ENCODE assay signal across 19 cellular contexts in genomic region chr10:99784731-99785441, GRCh38. TPM values are rescaled to one million over a fixed set of nuclear protein-coding genes. Genes with fewer than 3 reads are reported as not detected.
A peak's percentile ranks its signal among the peaks of the same experiment; 100 is the strongest.
DNase-seq lines count a peak whose midpoint lies in the region; ATAC-seq, FAIRE-seq and TF ChIP-seq lines count a peak whose summit lies in the region.
"Had no signal": no experiment of that assay in that cellular context is flagged by ENCODE, and none has a peak within 500 bp of the region (broad histone marks: within the 10 kb centered on the region; RNA-seq: fewer than 3 reads in every experiment).

No MANE protein-coding gene starts in this region.

- H3K4me1 Mint-ChIP-seq in nephron: peaks cover 21% of the 10 kb centered on the region
- H3K4me1 Mint-ChIP-seq: stimulated activated naive B cell treated with anti-CD40 and anti-IgM and Interleukin-4, amounts not matched to agents 10 μg/mL and 1 μg/mL and 100 μg/mL, for 72 hours had no signal

- no peak overlapping the region for H3K4me3 Mint-ChIP-seq in nephron
- H3K4me3 Mint-ChIP-seq: stimulated activated naive B cell treated with anti-CD40 and anti-IgM and Interleukin-4, amounts not matched to agents 10 μg/mL and 1 μg/mL and 100 μg/mL, for 72 hours had no signal

- TF ChIP-seq CTCF in epithelial cell of proximal tubule (conservative IDR thresholded peaks at IDR 0.05; ENCODE audit: low read depth, low read length) (no peak), nephron (IDR thresholded peaks at IDR 0.05; ENCODE audit: unreplicated experiment in 3 of 3) (no peak)

- H3K27ac Mint-ChIP-seq in nephron: peak overlapping the region in 2 of 3 experiments; percentile 54 to 76
- H3K27ac Mint-ChIP-seq: stimulated activated naive B cell treated with anti-CD40 and anti-IgM and Interleukin-4, amounts not matched to agents 10 μg/mL and 1 μg/mL and 100 μg/mL, for 72 hours had no signal

- DNase-seq in Daoy (ENCODE audit: low read depth): peak; percentile 6
- peak; percentile 69 for DNase-seq in RCC 7860 (ENCODE audit: low spot score)
- no peak for DNase-seq in epithelial cell of proximal tubule (ENCODE audit: low read depth)
- no peak for DNase-seq in cerebellar cortex (ENCODE audit: low spot score)
- DNase-seq in stimulated activated naive CD4-positive, alpha-beta T cell (lab: John Stamatoyannopoulos, UW): no peak
- no peak for DNase-seq in KG1 (lab: John Stamatoyannopoulos, UW)
- DNase-seq: activated effector memory CD4-positive, alpha-beta T cell treated with Interleukin-2 at 50 U/mL for 16 hours; amygdala; MM.1S; mucosa of descending colon; NCI-H2029 treated with DMSO at 0.1 percent for 48 hours; NCI-H526 treated with DMSO at 0.1 percent for 48 hours; stimulated activated naive B cell treated with anti-CD40 and anti-IgM and Interleukin-4, amounts not matched to agents 10 μg/mL and 1 μg/mL and 100 μg/mL, for 72 hours had no signal

- no peaks in the 10 kb centered on the region for H3K27me3 Mint-ChIP-seq in nephron (ENCODE audit: low read depth)
- H3K27me3 Mint-ChIP-seq: stimulated activated naive B cell treated with anti-CD40 and anti-IgM and Interleukin-4, amounts not matched to agents 10 μg/mL and 1 μg/mL and 100 μg/mL, for 72 hours had no signal

- peak overlapping the region; percentile 42 for H3K4me3 ChIP-seq in epithelial cell of proximal tubule (ENCODE audit: low read depth, low read length)
- H3K4me3 ChIP-seq: mucosa of descending colon, vagina had no signal

- H3K36me3 Mint-ChIP-seq in nephron (ENCODE audit: low read depth): peaks cover 8% of the 10 kb centered on the region

- peaks cover 3% of the 10 kb centered on the region for H3K9me3 Mint-ChIP-seq in nephron
- H3K9me3 Mint-ChIP-seq: stimulated activated naive B cell treated with anti-CD40 and anti-IgM and Interleukin-4, amounts not matched to agents 10 μg/mL and 1 μg/mL and 100 μg/mL, for 72 hours had no signal

- peak; percentile 39 for FAIRE-seq in RCC 7860 (lab: Jason Lieb, UNC)
- FAIRE-seq: GM19239, islet of Langerhans had no signal

- no peak for ATAC-seq in GM18520 (IDR thresholded peaks at IDR 0.05; ENCODE audit: unreplicated experiment)
- ATAC-seq: activated CD4-positive, CD25-positive, alpha-beta regulatory T cell treated with anti-CD3 and anti-CD28 coated beads, Interleukin-2, amount 50 U/mL, for 24 hours; mucosa of descending colon; stimulated activated naive B cell treated with anti-CD40 and anti-IgM and Interleukin-4, amounts not matched to agents 10 μg/mL and 1 μg/mL and 100 μg/mL, for 72 hours had no signal

RNA-seq across cellular contexts. Expression of gene ABCC2, which starts 2.4 kb away (rescaled TPM):
- 0.80 and 1.9 TPM in 2 replicates for total RNA-seq in Daoy (2014; rRNA removed; shearing (Covaris generic))
- 0.17 and 1.2 TPM in 2 replicates for total RNA-seq in epithelial cell of proximal tubule

RNA-seq across cellular contexts. Expression of gene CUTC, which starts 52.9 kb away (rescaled TPM):
- 21.8 and 30.9 TPM in 2 replicates for total RNA-seq in Daoy (2014; rRNA removed; shearing (Covaris generic))
- total RNA-seq in epithelial cell of proximal tubule: 13.7 and 18.8 TPM in 2 replicates

RNA-seq across cellular contexts. Expression of gene COX15, which starts 53.0 kb away (rescaled TPM):
- total RNA-seq in Daoy (2014; rRNA removed; shearing (Covaris generic)): 32.7 and 39.0 TPM in 2 replicates
- 26.8 and 31.2 TPM in 2 replicates for total RNA-seq in epithelial cell of proximal tubule

Comparison
In these comparisons a context has a peak if more than half of its experiments do, and no peak if none do; other contexts are left out.
1. DNase-seq: peak in Daoy (single experiment) and RCC 7860 (single experiment); none in epithelial cell of proximal tubule (single experiment), cerebellar cortex (single experiment), stimulated activated naive CD4-positive, alpha-beta T cell (0 of 6) and KG1 (single experiment).